18 cellular contexts compared by ENCODE assay signal in genomic region chr4:113826431-113826830, GRCh38.
A peak's percentile ranks its signal among the peaks of the same experiment; 100 is the strongest.
DNase-seq lines count a peak whose midpoint lies in the region; ATAC-seq, FAIRE-seq and TF ChIP-seq lines count a peak whose summit lies in the region.
"Had no signal": no experiment of that assay in that cellular context is flagged by ENCODE, and none has a peak within 500 bp of the region (broad histone marks: within the 10 kb centered on the region; RNA-seq: fewer than 3 reads in every experiment).

No MANE protein-coding gene starts in this region.

- intact Hi-C loops in right lobe of liver (cut with DNase I), result no loop called here
- intact Hi-C loops in HepG2 (cut with micrococcal nuclease; ENCODE audit: unreplicated experiment), result no loop called here
- intact Hi-C loops in PC-3 (cut with micrococcal nuclease), result no loop called here
- intact Hi-C loops in colonic mucosa (cut with DNase I), result no loop called here

- H3K79me2 ChIP-seq in HepG2 (ENCODE audit: insufficient read depth, low read length) (no peaks in the 10 kb centered on the region), PC-3 (ENCODE audit: low read length) (no peaks in the 10 kb centered on the region)

- H3K4me1 ChIP-seq in right lobe of liver, result no peaks in the 10 kb centered on the region
- H3K4me1 ChIP-seq in HepG2 (ENCODE audit: insufficient read depth, low read length), result 0 out of 2 replicates have a peak, but pooled peaks cover 9% of the 10 kb centered on the region
- H3K4me1 ChIP-seq in PC-3 (ENCODE audit: insufficient read depth, low read length), result peaks cover 13% of the 10 kb centered on the region
- H3K4me1 ChIP-seq in colonic mucosa, result no peaks in the 10 kb centered on the region
- H3K4me1 ChIP-seq: Peyer's patch had no signal

- POLR2A ChIA-PET in HepG2 (lab: Yijun Ruan, JAX), result no interaction called here
- POLR2A ChIA-PET in PC-3 (lab: Charles Lee; ENCODE audit: unreplicated experiment), result no interaction called here

- H3K9ac ChIP-seq in HepG2 (ENCODE audit: insufficient read depth, low read depth, low read length) (no peak overlapping the region), PC-3 (ENCODE audit: low read length) (no peak overlapping the region), colonic mucosa (ENCODE audit: low read depth in 2 of 2, low read length in 2 of 2) (no peak overlapping the region)

- peak overlapping the region; percentile 24 for H3K27ac Mint-ChIP-seq in T-helper 17 cell
- H3K27ac Mint-ChIP-seq: B cell had no signal

- DNase-seq in right lobe of liver (peak in 1 of 3 donors; percentile 45), HepG2 (ENCODE audit: low spot score) (no peak), T-helper 17 cell (no peak), fibroblast of the aortic adventitia (ENCODE audit: low read depth) (peak; percentile 57), PC-3 (no peak), colonic mucosa (no peak)
- DNase-seq: ACHN; CD8-positive, alpha-beta T cell; DMS 273 treated with DMSO at 0.1 percent for 48 hours; HFFc6; Kasumi-1; NCI-H1105 treated with DMSO at 0.1 percent for 48 hours; NCI-H187; NCI-H82; Peyer's patch; SHP77 treated with DMSO at 0.1 percent for 48 hours had no signal

- peaks cover 9% of the 10 kb centered on the region for H3K27me3 Mint-ChIP-seq in T-helper 17 cell

- H3K36me3 ChIP-seq in right lobe of liver, result no peaks in the 10 kb centered on the region
- no peaks in the 10 kb centered on the region for H3K36me3 ChIP-seq in HepG2 (replicated peaks in 1 of 2; ENCODE audit: control insufficient read depth in 1 of 2, insufficient read depth in 2 of 2, low read length in 2 of 2)
- H3K36me3 ChIP-seq in PC-3 (ENCODE audit: low read depth, low read length), result no peaks in the 10 kb centered on the region
- H3K36me3 ChIP-seq in colonic mucosa, result no peaks in the 10 kb centered on the region
- H3K36me3 ChIP-seq: Peyer's patch had no signal

- H3K27ac ChIP-seq in right lobe of liver (no peak overlapping the region), HepG2 (ENCODE audit: extremely low read length, insufficient read depth, low read length) (no peak overlapping the region), PC-3 (ENCODE audit: low read length) (no peak overlapping the region), colonic mucosa (no peak overlapping the region)
- H3K27ac ChIP-seq: Peyer's patch had no signal

- TF ChIP-seq POLR2A in right lobe of liver (IDR thresholded peaks at IDR 0.05) (no peak), HepG2 (IDR thresholded peaks at IDR 0.05; ENCODE audit: insufficient read depth in 1 of 2, low read depth in 2 of 2, low read length in 2 of 2) (no peak)

- H3K36me3 Mint-ChIP-seq in T-helper 17 cell (ENCODE audit: low read depth), result peaks cover 2% of the 10 kb centered on the region
- H3K36me3 Mint-ChIP-seq: CD8-positive, alpha-beta T cell had no signal

- H3K27me3 ChIP-seq in right lobe of liver (no peaks in the 10 kb centered on the region), HepG2 (ENCODE audit: control insufficient read depth in 1 of 2, insufficient read depth in 2 of 2, low read length in 2 of 2) (0 out of 5 replicates have a peak, but pooled peaks cover 0 to 4% of the 10 kb centered on the region in 2 experiments), PC-3 (ENCODE audit: low read length) (no peaks in the 10 kb centered on the region), colonic mucosa (no peaks in the 10 kb centered on the region)
- H3K27me3 ChIP-seq: Peyer's patch had no signal

- H3F3A ChIP-seq in PC-3 (ENCODE audit: low read length, unreplicated experiment), result no peaks in the 10 kb centered on the region

- TF ChIP-seq CTCF in right lobe of liver (IDR thresholded peaks at IDR 0.05) (no peak), HepG2 (CRISPR knock-in tag; IDR thresholded peaks at IDR 0.05) (no peak), fibroblast of the aortic adventitia (IDR thresholded peaks at IDR 0.05; ENCODE audit: insufficient read depth, low read length) (no peak), PC-3 (conservative IDR thresholded peaks at IDR 0.05; ENCODE audit: low read depth, low read length) (no peak), colonic mucosa (IDR thresholded peaks at IDR 0.05) (no peak)

- H2AFZ ChIP-seq in HepG2 (ENCODE audit: low read length), result no peak overlapping the region
- H2AFZ ChIP-seq in PC-3 (ENCODE audit: low read length), result no peak overlapping the region

- H4K20me1 ChIP-seq in HepG2 (ENCODE audit: insufficient read depth, low read length), result no peaks in the 10 kb centered on the region
- H4K20me1 ChIP-seq in PC-3 (ENCODE audit: low read length), result no peaks in the 10 kb centered on the region

- no peak overlapping the region for H3K4me3 Mint-ChIP-seq in T-helper 17 cell
- H3K4me3 Mint-ChIP-seq: B cell; CD8-positive, alpha-beta T cell had no signal

- peaks cover 35% of the 10 kb centered on the region for H3K4me1 Mint-ChIP-seq in T-helper 17 cell

- no peak for FAIRE-seq in HepG2 (lab: Jason Lieb, UNC)

- no TSS peak for BruUV-seq in HepG2 (replicated peaks; lab: Mats Ljungman, UMichigan)
- BruUV-seq in PC-3 (replicated peaks; lab: Mats Ljungman, UMichigan), result no TSS peak

- H3K9me2 ChIP-seq in PC-3 (replicated peaks; ENCODE audit: low read length), result no peaks in the 10 kb centered on the region

- H3K4me2 ChIP-seq in HepG2 (ENCODE audit: low read depth, low read length) (no peak overlapping the region), PC-3 (ENCODE audit: low read length) (no peak overlapping the region)

- TF ChIP-seq RAD21 in HepG2 (CRISPR knock-in tag; IDR thresholded peaks at IDR 0.05), result no peak

- H3K4me3 ChIP-seq in right lobe of liver, result no peak overlapping the region
- no peak overlapping the region for H3K4me3 ChIP-seq in HepG2 (replicated peaks in 1 of 3; ENCODE audit: insufficient read depth in 1 of 3, low read depth in 2 of 3, low read length in 3 of 3)
- no peak overlapping the region for H3K4me3 ChIP-seq in fibroblast of the aortic adventitia (ENCODE audit: low read depth, low read length)
- H3K4me3 ChIP-seq in PC-3 (ENCODE audit: low read length), result no peak overlapping the region
- H3K4me3 ChIP-seq in colonic mucosa, result no peak overlapping the region
- H3K4me3 ChIP-seq: Peyer's patch had no signal

- 15% methylated on average over 2 of the region's 2 CpGs for WGBS in right lobe of liver (ENCODE audit: insufficient coverage, low coverage, low lambda C conversion rate, missing lambda C conversion rate)
- WGBS in HepG2 (ENCODE audit: low lambda C conversion rate), result 5% methylated on average over 2 of the region's 2 CpGs

- H3K9me3 ChIP-seq in right lobe of liver (no peaks in the 10 kb centered on the region), HepG2 (ENCODE audit: low read length) (no peaks in the 10 kb centered on the region), T-helper 17 cell (ENCODE audit: control insufficient read depth, low read length, poor library complexity, severe bottlenecking) (no peaks in the 10 kb centered on the region), PC-3 (ENCODE audit: low read length) (no peaks in the 10 kb centered on the region), colonic mucosa (no peaks in the 10 kb centered on the region)
- H3K9me3 ChIP-seq: Peyer's patch had no signal

- in situ Hi-C loops in HepG2 (cut with HindIII; ENCODE audit: extremely low pct_ligation_motif_present, low pct_unique_long_range_greater_than_20kb), result no loop called here

- TF ChIP-seq EP300 in HepG2 (IDR thresholded peaks at IDR 0.05; ENCODE audit: low read depth in 2 of 2, low read length in 2 of 2) (no peak), HepG2 (CRISPR knock-in tag; IDR thresholded peaks at IDR 0.05; ENCODE audit: borderline replicate concordance) (no peak)

- ATAC-seq in right lobe of liver (peak; percentile 60 to 79 (median 73)), HepG2 (no peak), T-helper 17 cell (no peak), PC-3 (no peak), HG02938 (IDR thresholded peaks at IDR 0.05; ENCODE audit: unreplicated experiment) (no peak)
- ATAC-seq: CD8-positive, alpha-beta T cell had no signal

- CTCF ChIA-PET in HepG2 (lab: Yijun Ruan, JAX; ENCODE audit: low intra/inter-chr PET ratio, low total read pairs), result no interaction called here
- CTCF ChIA-PET in PC-3 (lab: Charles Lee), result no interaction called here

TF ChIP-seq in HepG2, 621 proteins besides CTCF, POLR2A, EP300 and RAD21 (continues in another document):
- no peak for TF ChIP-seq ZNF564 (CRISPR knock-in tag; IDR thresholded peaks at IDR 0.05)
- no peak for TF ChIP-seq ZNF737 (CRISPR knock-in tag; IDR thresholded peaks at IDR 0.05; ENCODE audit: borderline replicate concordance)
- TF ChIP-seq ARNT (IDR thresholded peaks at IDR 0.05), result no peak
- no peak for TF ChIP-seq ZNF800 (CRISPR knock-in tag; IDR thresholded peaks at IDR 0.05)
- no peak for TF ChIP-seq ZNF670 (CRISPR knock-in tag; IDR thresholded peaks at IDR 0.05; ENCODE audit: borderline replicate concordance)
- no peak for TF ChIP-seq ZC3H4 (CRISPR knock-in tag; IDR thresholded peaks at IDR 0.05; ENCODE audit: borderline replicate concordance)
- no peak for TF ChIP-seq RAD51 (IDR thresholded peaks at IDR 0.05; ENCODE audit: borderline replicate concordance)
- no peak for TF ChIP-seq HDAC6 (IDR thresholded peaks at IDR 0.05; ENCODE audit: low read depth, low read length)
- no peak for TF ChIP-seq MED1 (CRISPR knock-in tag; IDR thresholded peaks at IDR 0.05)
- TF ChIP-seq ZNF597 (CRISPR knock-in tag; IDR thresholded peaks at IDR 0.05), result no peak
- no peak for TF ChIP-seq ZIK1 (CRISPR knock-in tag; IDR thresholded peaks at IDR 0.05; ENCODE audit: borderline replicate concordance, low read depth)

Comparison
In these comparisons a context has a peak if more than half of its experiments do, and no peak if none do; other contexts are left out.
1. ATAC-seq: peak in right lobe of liver (4 of 4); none in HepG2 (single experiment), T-helper 17 cell (single experiment), PC-3 (single experiment) and HG02938 (single experiment).